Comparison of ENCODE assay signal across 23 cellular contexts in genomic region chr3:24432989-24433388, GRCh38.
"Had no signal": no experiment of that assay in that cellular context is flagged by ENCODE, and none has a peak within 500 bp of the region (broad histone marks: within the 10 kb centered on the region; RNA-seq: fewer than 3 reads in every experiment).

No MANE protein-coding gene starts in this region.

- H3K27me3 ChIP-seq: dorsolateral prefrontal cortex, esophagus squamous epithelium, gastrocnemius medialis, heart right ventricle, left lung had no signal

- H3K9me3 ChIP-seq: esophagus squamous epithelium, gastrocnemius medialis, left lung, lower lobe of right lung had no signal

- H3K4me3 ChIP-seq: coronary artery, dorsolateral prefrontal cortex, esophagus squamous epithelium, gastrocnemius medialis, heart right ventricle, left lung, lower lobe of right lung had no signal

- H3K27ac Mint-ChIP-seq: immature natural killer cell had no signal

- H3K4me3 Mint-ChIP-seq: immature natural killer cell had no signal

- H3K4me1 ChIP-seq: left lung, lower lobe of right lung had no signal

- ATAC-seq: esophagus mucosa, gastrocnemius medialis, left lung, lower lobe of right lung had no signal

- H3K4me1 Mint-ChIP-seq: immature natural killer cell had no signal

- DNase-seq: dermis blood vessel endothelial cell; dorsolateral prefrontal cortex; effector CD4-positive, alpha-beta T cell; effector memory CD4-positive, alpha-beta T cell; erythroblast; esophagus squamous epithelium; foreskin fibroblast; foreskin melanocyte; gastrocnemius medialis; glutamatergic neuron; head of caudate nucleus; heart right ventricle; hypothalamus; immature natural killer cell; left cardiac atrium; left lung; left ventricle myocardium superior; lower lobe of right lung; mesenchymal stem cell; midbrain had no signal

- H3K36me3 ChIP-seq: esophagus squamous epithelium, gastrocnemius medialis, heart right ventricle, left lung, lower lobe of right lung had no signal

- H3K27ac ChIP-seq: coronary artery, epithelial cell of prostate, esophagus squamous epithelium, left lung, lower lobe of right lung had no signal
